ENCODE assay signal across 1 cellular context in the genomic region with DNA sequence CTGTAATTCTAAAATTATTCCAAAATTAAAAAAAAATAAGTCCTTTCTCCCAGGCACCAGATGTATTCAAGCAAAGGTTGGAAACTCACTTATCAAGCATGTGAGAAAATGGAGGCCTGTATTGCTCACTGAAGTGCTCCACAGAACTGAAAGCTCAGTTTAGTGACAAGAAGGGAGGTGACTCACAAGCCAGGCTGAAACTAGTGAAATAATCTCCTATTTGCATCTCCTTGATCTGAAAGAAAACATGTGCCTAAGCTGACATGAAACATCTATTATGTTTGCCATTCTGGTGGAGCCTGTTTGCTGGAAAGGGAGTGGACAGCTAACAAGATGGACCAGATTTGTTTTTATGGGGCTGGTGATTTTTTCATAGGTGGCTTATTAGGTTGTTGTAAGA.
TF ChIP-seq lines count a peak whose summit lies in the region.

No MANE protein-coding gene starts in this region.

TF ChIP-seq in K562, 482 proteins besides CTCF, POLR2A, EP300 and RAD21 (continued from another document and continues in another):
- TF ChIP-seq, protein P1, sequence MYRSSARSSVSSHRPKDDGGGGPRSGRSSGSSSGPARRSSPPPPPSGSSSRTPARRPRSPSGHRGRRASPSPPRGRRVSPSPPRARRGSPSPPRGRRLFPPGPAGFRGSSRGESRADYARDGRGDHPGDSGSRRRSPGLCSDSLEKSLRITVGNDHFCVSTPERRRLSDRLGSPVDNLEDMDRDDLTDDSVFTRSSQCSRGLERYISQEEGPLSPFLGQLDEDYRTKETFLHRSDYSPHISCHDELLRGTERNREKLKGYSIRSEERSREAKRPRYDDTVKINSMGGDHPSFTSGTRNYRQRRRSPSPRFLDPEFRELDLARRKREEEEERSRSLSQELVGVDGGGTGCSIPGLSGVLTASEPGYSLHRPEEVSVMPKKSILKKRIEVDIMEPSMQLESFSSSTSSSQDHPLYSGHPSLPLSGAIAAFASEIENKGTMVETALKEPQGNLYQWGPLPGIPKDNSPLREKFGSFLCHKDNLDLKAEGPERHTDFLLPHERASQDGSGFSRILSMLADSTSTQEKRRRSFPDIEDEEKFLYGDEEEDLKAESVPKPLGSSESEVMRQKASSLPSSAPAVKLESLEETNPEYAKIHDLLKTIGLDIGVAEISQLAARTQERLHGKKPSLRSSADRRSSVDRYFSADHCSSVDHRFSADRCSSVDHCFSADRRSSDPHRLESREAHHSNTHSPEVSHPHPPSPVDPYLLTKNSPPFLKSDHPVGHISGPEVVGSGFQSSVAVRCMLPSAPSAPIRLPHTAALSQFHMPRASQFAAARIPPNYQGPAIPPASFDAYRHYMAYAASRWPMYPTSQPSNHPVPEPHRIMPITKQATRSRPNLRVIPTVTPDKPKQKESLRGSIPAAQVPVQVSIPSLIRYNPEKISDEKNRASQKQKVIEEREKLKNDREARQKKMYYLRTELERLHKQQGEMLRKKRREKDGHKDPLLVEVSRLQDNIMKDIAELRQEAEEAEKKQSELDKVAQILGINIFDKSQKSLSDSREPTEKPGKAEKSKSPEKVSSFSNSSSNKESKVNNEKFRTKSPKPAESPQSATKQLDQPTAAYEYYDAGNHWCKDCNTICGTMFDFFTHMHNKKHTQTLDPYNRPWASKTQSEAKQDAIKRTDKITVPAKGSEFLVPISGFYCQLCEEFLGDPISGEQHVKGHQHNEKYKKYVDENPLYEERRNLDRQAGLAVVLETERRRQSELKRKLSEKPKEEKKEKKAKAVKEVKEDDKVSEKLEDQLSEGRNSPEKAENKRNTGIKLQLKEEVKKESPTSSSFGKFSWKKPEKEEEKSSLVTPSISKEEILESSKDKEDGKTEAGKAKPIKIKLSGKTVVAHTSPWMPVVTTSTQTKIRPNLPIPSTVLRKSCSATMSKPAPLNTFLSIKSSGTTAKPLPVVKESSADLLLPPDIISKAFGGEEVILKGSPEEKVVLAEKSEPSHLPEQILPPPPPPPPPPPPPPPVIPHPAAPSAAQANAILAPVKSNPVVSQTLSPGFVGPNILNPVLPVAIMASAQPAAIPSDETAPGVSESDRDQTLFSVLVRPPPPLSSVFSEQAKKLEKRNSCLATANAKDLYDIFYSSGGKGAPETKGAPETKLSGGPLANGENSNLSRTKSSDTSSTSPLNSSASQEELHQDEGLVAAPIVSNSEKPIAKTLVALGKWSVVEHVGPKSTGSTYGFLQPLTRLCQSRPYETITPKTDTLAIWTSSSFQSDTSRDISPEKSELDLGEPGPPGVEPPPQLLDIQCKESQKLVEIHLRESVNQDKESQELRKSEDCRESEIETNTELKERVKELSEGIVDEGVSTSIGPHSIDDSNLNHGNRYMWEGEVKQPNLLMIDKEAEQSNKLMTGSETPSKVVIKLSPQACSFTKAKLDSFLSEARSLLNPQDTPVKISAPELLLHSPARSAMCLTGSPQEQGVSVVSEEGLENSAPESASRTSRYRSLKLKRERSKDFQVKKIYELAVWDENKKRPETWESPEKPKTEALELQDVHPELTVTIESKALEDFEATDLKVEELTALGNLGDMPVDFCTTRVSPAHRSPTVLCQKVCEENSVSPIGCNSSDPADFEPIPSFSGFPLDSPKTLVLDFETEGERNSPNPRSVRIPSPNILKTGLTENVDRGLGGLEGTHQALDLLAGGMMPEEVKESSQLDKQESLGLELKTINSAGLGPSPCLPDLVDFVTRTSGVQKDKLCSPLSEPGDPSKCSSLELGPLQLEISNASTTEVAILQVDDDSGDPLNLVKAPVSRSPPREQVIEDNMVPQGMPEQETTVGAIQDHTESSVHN (IDR thresholded peaks at IDR 0.05; ENCODE audit: borderline replicate concordance in 1 of 2, low read depth in 1 of 2): no peak
- TF ChIP-seq OTX1 (CRISPR knock-in tag; IDR thresholded peaks at IDR 0.05) (no peak), RUNX1 (IDR thresholded peaks at IDR 0.05; ENCODE audit: low read depth) (no peak), FIP1L1 (IDR thresholded peaks at IDR 0.05; ENCODE audit: low read depth, low read length, poor library complexity, severe bottlenecking) (no peak), RFX7 (CRISPR knock-in tag; IDR thresholded peaks at IDR 0.05) (no peak), ZNF583 (CRISPR knock-in tag; IDR thresholded peaks at IDR 0.05) (no peak), ZNF766 (CRISPR knock-in tag; conservative IDR thresholded peaks at IDR 0.05) (no peak), STAG1 (CRISPR knock-in tag; IDR thresholded peaks at IDR 0.05; ENCODE audit: borderline replicate concordance) (no peak), ZBTB12 (CRISPR knock-in tag; IDR thresholded peaks at IDR 0.05) (no peak), RNF2 (IDR thresholded peaks at IDR 0.05) (0 out of 2 replicates have a peak, but pooled peaks have one; percentile 21), POLR3G (IDR thresholded peaks at IDR 0.05; ENCODE audit: extremely low read depth, insufficient read length, insufficient replicate concordance) (no peak), SMAD4 (CRISPR knock-in tag; conservative IDR thresholded peaks at IDR 0.05) (no peak), RBM25 (IDR thresholded peaks at IDR 0.05; ENCODE audit: low read depth, low read length, severe bottlenecking) (no peak), E2F3 (CRISPR knock-in tag; IDR thresholded peaks at IDR 0.05) (no peak), TCF15 (CRISPR knock-in tag; IDR thresholded peaks at IDR 0.05) (no peak), CBX5 (IDR thresholded peaks at IDR 0.05; ENCODE audit: borderline replicate concordance, low read depth) (no peak), ZNF76 (CRISPR knock-in tag; IDR thresholded peaks at IDR 0.05; ENCODE audit: borderline replicate concordance) (no peak), ZNF134 (CRISPR knock-in tag; conservative IDR thresholded peaks at IDR 0.05) (no peak), ATF1 (CRISPR knock-in tag; IDR thresholded peaks at IDR 0.05) (no peak), ATF1 (tag; IDR thresholded peaks at IDR 0.05) (no peak), ZNF79 (CRISPR knock-in tag; IDR thresholded peaks at IDR 0.05; ENCODE audit: low read depth) (no peak), ATF7 (IDR thresholded peaks at IDR 0.05) (no peak), ELF4 (CRISPR knock-in tag; IDR thresholded peaks at IDR 0.05) (no peak), TCF3 (CRISPR knock-in tag; IDR thresholded peaks at IDR 0.05) (peak; percentile 31; the same call in 1 of the 2 replicates), CXXC5 (CRISPR knock-in tag; IDR thresholded peaks at IDR 0.05) (0 out of 2 replicates have a peak, but pooled peaks have one; percentile 8), ID3 (CRISPR knock-in tag; IDR thresholded peaks at IDR 0.05) (no peak), ID3 (tag; IDR thresholded peaks at IDR 0.05) (no peak), ZFPM2 (CRISPR knock-in tag; IDR thresholded peaks at IDR 0.05) (no peak), ETS2 (tag; IDR thresholded peaks at IDR 0.05; ENCODE audit: borderline replicate concordance, poor library complexity, severe bottlenecking) (no peak), MEF2A (IDR thresholded peaks at IDR 0.05; ENCODE audit: control insufficient read depth, low read depth, low read length) (no peak), GTF2E2 (tag; IDR thresholded peaks at IDR 0.05) (no peak), NFIX (CRISPR knock-in tag; IDR thresholded peaks at IDR 0.05; ENCODE audit: low read depth) (no peak), JUN (IDR thresholded peaks at IDR 0.05; ENCODE audit: borderline replicate concordance, low read depth, low read length) (peak; percentile 63; the same call in 1 of the 2 replicates), JUN (CRISPR knock-in tag; IDR thresholded peaks at IDR 0.05; ENCODE audit: borderline replicate concordance) (no peak), ZNF277 (CRISPR knock-in tag; IDR thresholded peaks at IDR 0.05; ENCODE audit: borderline replicate concordance) (no peak), CBFA2T2 (conservative IDR thresholded peaks at IDR 0.05) (no peak), ZKSCAN3 (CRISPR knock-in tag; IDR thresholded peaks at IDR 0.05) (no peak), TRIM28 (IDR thresholded peaks at IDR 0.05) (no peak), ZBTB49 (CRISPR knock-in tag; IDR thresholded peaks at IDR 0.05; ENCODE audit: borderline replicate concordance) (no peak), SMARCA4 (IDR thresholded peaks at IDR 0.05) (peak; percentile 62), ZNF780A (CRISPR knock-in tag; IDR thresholded peaks at IDR 0.05) (no peak), FOSL1 (tag; conservative IDR thresholded peaks at IDR 0.05) (peak; percentile 87), GABPB1 (CRISPR knock-in tag; IDR thresholded peaks at IDR 0.05) (no peak), RBBP5 (IDR thresholded peaks at IDR 0.05; ENCODE audit: borderline replicate concordance, insufficient read depth, low read length, poor library complexity, severe bottlenecking) (no peak), HCFC1 (IDR thresholded peaks at IDR 0.05; ENCODE audit: low read depth, low read length) (no peak), SP2 (IDR thresholded peaks at IDR 0.05; ENCODE audit: extremely low read depth, low read depth, low read length, poor library complexity, severe bottlenecking) (no peak), CREBBP (IDR thresholded peaks at IDR 0.05; ENCODE audit: low read depth, low read length) (no peak)
- TF ChIP-seq, protein P2, sequence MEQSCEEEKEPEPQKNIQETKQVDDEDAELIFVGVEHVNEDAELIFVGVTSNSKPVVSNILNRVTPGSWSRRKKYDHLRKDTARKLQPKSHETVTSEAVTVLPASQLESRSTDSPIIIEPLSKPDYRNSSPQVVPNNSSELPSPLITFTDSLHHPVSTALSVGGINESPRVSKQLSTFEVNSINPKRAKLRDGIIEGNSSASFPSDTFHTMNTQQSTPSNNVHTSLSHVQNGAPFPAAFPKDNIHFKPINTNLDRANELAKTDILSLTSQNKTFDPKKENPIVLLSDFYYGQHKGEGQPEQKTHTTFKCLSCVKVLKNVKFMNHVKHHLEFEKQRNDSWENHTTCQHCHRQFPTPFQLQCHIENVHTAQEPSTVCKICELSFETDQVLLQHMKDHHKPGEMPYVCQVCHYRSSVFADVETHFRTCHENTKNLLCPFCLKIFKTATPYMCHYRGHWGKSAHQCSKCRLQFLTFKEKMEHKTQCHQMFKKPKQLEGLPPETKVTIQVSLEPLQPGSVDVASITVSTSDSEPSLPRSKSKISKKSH (CRISPR knock-in tag; IDR thresholded peaks at IDR 0.05): no peak
- TF ChIP-seq, protein P3, sequence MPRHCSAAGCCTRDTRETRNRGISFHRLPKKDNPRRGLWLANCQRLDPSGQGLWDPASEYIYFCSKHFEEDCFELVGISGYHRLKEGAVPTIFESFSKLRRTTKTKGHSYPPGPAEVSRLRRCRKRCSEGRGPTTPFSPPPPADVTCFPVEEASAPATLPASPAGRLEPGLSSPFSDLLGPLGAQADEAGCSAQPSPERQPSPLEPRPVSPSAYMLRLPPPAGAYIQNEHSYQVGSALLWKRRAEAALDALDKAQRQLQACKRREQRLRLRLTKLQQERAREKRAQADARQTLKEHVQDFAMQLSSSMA (CRISPR knock-in tag; IDR thresholded peaks at IDR 0.05): no peak
- TF ChIP-seq, protein P4, sequence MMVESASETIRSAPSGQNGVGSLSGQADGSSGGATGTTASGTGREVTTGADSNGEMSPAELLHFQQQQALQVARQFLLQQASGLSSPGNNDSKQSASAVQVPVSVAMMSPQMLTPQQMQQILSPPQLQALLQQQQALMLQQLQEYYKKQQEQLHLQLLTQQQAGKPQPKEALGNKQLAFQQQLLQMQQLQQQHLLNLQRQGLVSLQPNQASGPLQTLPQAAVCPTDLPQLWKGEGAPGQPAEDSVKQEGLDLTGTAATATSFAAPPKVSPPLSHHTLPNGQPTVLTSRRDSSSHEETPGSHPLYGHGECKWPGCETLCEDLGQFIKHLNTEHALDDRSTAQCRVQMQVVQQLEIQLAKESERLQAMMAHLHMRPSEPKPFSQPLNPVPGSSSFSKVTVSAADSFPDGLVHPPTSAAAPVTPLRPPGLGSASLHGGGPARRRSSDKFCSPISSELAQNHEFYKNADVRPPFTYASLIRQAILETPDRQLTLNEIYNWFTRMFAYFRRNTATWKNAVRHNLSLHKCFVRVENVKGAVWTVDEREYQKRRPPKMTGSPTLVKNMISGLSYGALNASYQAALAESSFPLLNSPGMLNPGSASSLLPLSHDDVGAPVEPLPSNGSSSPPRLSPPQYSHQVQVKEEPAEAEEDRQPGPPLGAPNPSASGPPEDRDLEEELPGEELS (CRISPR knock-in tag; IDR thresholded peaks at IDR 0.05; ENCODE audit: borderline replicate concordance): no peak
